In the genomic region with DNA sequence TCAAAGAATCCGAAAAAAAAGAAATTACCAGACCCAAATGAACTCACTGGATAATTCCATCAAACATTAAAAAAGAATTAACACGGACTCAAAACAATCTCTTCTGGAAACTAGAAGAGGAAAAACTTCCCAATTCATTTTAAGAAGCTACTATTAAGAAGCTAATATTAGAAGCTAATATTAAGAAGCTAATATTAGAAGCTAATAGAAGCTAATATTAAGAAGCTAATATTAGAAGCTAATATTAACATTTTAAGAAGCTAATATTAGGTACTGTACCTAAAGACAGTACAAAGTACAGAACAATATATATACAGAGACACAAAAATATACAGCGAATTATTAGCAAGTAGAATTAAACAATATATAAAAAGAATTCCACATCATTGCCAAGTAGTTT, we compare ENCODE assay signal across 34 cellular contexts.
"Had no signal": no experiment of that assay in that cellular context is flagged by ENCODE, and none has a peak within 500 bp of the region (broad histone marks: within the 10 kb centered on the region; RNA-seq: fewer than 3 reads in every experiment).

No MANE protein-coding gene starts in this region.

- H3K27ac ChIP-seq: adrenal gland, body of pancreas, brain microvascular endothelial cell, breast epithelium, VCaP had no signal

- H3K36me3 ChIP-seq: adrenal gland, breast epithelium had no signal

- FAIRE-seq: astrocyte, TTC549 had no signal

- H3K9me3 ChIP-seq: adrenal gland, body of pancreas had no signal

- DNase-seq: activated B cell treated with CpG ODN at 0.5 μM for 24 hours; activated CD4-positive, alpha-beta memory T cell treated with anti-CD3 and anti-CD28 coated beads for 36 hours; activated CD4-positive, alpha-beta T cell treated with anti-CD3 and anti-CD28 coated beads for 4 hours; activated CD4-positive, alpha-beta T cell treated with anti-CD3 and anti-CD28 coated beads, Interleukin-2, amount 10 ng/mL, durations not matched to agents 24 days and 14 days; activated CD4-positive, alpha-beta T cell treated with anti-CD3 and anti-CD28 coated beads, Interleukin-2, amount 50 U/mL, for 1 hour; activated CD4-positive, alpha-beta T cell treated with anti-CD3 and anti-CD28 coated beads, Interleukin-2, amount 50 U/mL, for 4 hours; activated CD4-positive, CD25-positive, alpha-beta regulatory T cell treated with anti-CD3 and anti-CD28 coated beads, Interleukin-2, amount 50 U/mL, for 72 hours; activated CD8-positive, alpha-beta memory T cell treated with anti-CD3 and anti-CD28 coated beads, Interleukin-2, amount 50 U/mL, for 4 hours; activated CD8-positive, alpha-beta T cell treated with anti-CD3 and anti-CD28 coated beads for 36 hours; activated effector memory CD4-positive, alpha-beta T cell treated with anti-CD3 and anti-CD28 coated beads, Interleukin-2, amount 50 U/mL, for 16 hours; activated gamma-delta T cell treated with Interleukin-2 at 50 U/mL for 16 hours; activated naive CD4-positive, alpha-beta T cell; activated naive CD4-positive, alpha-beta T cell treated with anti-CD3 and anti-CD28 coated beads for 36 hours; activated naive CD4-positive, alpha-beta T cell treated with anti-CD3 and anti-CD28 coated beads, Interleukin-2, amount 50 U/mL, for 16 hours; activated naive CD8-positive, alpha-beta T cell treated with anti-CD3 and anti-CD28 coated beads for 36 hours; activated T-cell treated with anti-CD3 and anti-CD28 coated beads for 4 hours; activated T-cell treated with anti-CD3 and anti-CD28 coated beads, Interleukin-2, amount 50 U/mL, for 1 hour; activated T-cell treated with anti-CD3 and anti-CD28 coated beads, Interleukin-2, amount 50 U/mL, for 4 hours; activated T-cell treated with anti-CD3 and anti-CD28 coated beads, Interleukin-2, amount 50 U/mL, for 72 hours; adrenal gland; amniotic stem cell; aorta; body of pancreas; brain microvascular endothelial cell; central memory CD4-positive, alpha-beta T cell; T-helper 1 cell; T-helper 2 cell; T-helper 9 cell had no signal

- H3K4me1 ChIP-seq: breast epithelium had no signal

- H3K27me3 ChIP-seq: adrenal gland, body of pancreas, brain microvascular endothelial cell, breast epithelium had no signal

- H3K4me3 ChIP-seq: adrenal gland, body of pancreas, breast epithelium had no signal

- ATAC-seq: activated CD8-positive, alpha-beta T cell treated with anti-CD3 and anti-CD28 coated beads for 36 hours; activated naive CD4-positive, alpha-beta T cell treated with anti-CD3 and anti-CD28 coated beads, Interleukin-2, amount 50 U/mL, for 72 hours; activated T-cell treated with anti-CD3 and anti-CD28 coated beads, Interleukin-2, amount 50 U/mL, for 4 hours; activated T-cell treated with anti-CD3 and anti-CD28 coated beads, Interleukin-2, amount 50 U/mL, for 72 hours; activated T-helper 17 cell treated with anti-CD3 and anti-CD28 coated beads, Interleukin-2, amount 50 U/mL, for 72 hours; body of pancreas had no signal
